ENCODE assay signal across 1 cellular context in genomic region chr19:53596056-53596455, GRCh38.
TF ChIP-seq lines count a peak whose summit lies in the region.

No MANE protein-coding gene starts in this region.

TF ChIP-seq in GM23338, 12 proteins besides CTCF, POLR2A, EP300 and RAD21 (continued from another document):
- no peak for TF ChIP-seq ZNF462 (CRISPR knock-in tag; IDR thresholded peaks at IDR 0.05)
- TF ChIP-seq STAT1 (IDR thresholded peaks at IDR 0.05; ENCODE audit: unreplicated experiment): no peak
- TF ChIP-seq REST (IDR thresholded peaks at IDR 0.05; ENCODE audit: unreplicated experiment): no peak
- no peak for TF ChIP-seq ETS1 (IDR thresholded peaks at IDR 0.05)
- TF ChIP-seq CREB1 (CRISPR knock-in tag; IDR thresholded peaks at IDR 0.05; ENCODE audit: low read depth): no peak
- TF ChIP-seq ZNF331 (CRISPR knock-in tag; IDR thresholded peaks at IDR 0.05; ENCODE audit: low read depth): no peak
